24 cellular contexts compared by ENCODE assay signal in genomic region chr1:113223546-113223945, GRCh38.
DNase-seq lines count a peak whose midpoint lies in the region; ATAC-seq, FAIRE-seq and TF ChIP-seq lines count a peak whose summit lies in the region.
"Had no signal": no experiment of that assay in that cellular context is flagged by ENCODE, and none has a peak within 500 bp of the region (broad histone marks: within the 10 kb centered on the region; RNA-seq: fewer than 3 reads in every experiment).

No MANE protein-coding gene starts in this region.

- H3K27ac ChIP-seq in astrocyte (ENCODE audit: low read depth, low read length) = no peak overlapping the region
- peak overlapping the region in 1 of 2 donors; percentile 60 for H3K27ac ChIP-seq in uterus
- H3K27ac ChIP-seq: epithelial cell of prostate, vagina had no signal

- H3K9ac ChIP-seq in astrocyte (ENCODE audit: low read length) = no peak overlapping the region

- H3K4me1 ChIP-seq in astrocyte (ENCODE audit: insufficient read depth, low read length) = peaks cover 5% of the 10 kb centered on the region
- H3K4me1 ChIP-seq in uterus = no peaks in the 10 kb centered on the region
- H3K4me1 ChIP-seq: vagina had no signal

- TF ChIP-seq POLR2A in uterus (IDR thresholded peaks at IDR 0.05) = no peak

- H3K4me3 ChIP-seq in astrocyte (ENCODE audit: insufficient read depth, low read depth, low read length) (no peak overlapping the region), fibroblast of villous mesenchyme (ENCODE audit: low read depth, low read length) (no peak overlapping the region), uterus (no peak overlapping the region)
- H3K4me3 ChIP-seq: HAP-1, vagina had no signal

- H2AFZ ChIP-seq in astrocyte (ENCODE audit: low read depth, low read length) = no peak overlapping the region

- no peak for ATAC-seq in GM19452 (IDR thresholded peaks at IDR 0.05; ENCODE audit: unreplicated experiment)
- ATAC-seq: stimulated activated naive CD8-positive, alpha-beta T cell treated with anti-CD3 and anti-CD28 coated beads, Interleukin-15, Interleukin-2, amounts not matched to agents 100 U/mL and 50 U/mL, for 24 hours had no signal

- DNase-seq in astrocyte (ENCODE audit: low read depth) (peak; percentile 5), fibroblast of villous mesenchyme (ENCODE audit: low read depth) (peak; percentile 69), mesothelial cell of epicardium (ENCODE audit: low spot score in 2 of 2, unreplicated experiment in 2 of 2) (no peak), uterus (peak; percentile 74 to 77), cortex of kidney (lab: John Stamatoyannopoulos, UW) (no peak), NCI-H2029 treated with DMSO at 0.1 percent for 48 hours (lab: John Stamatoyannopoulos, UW) (no peak)
- DNase-seq: activated CD4-positive, alpha-beta memory T cell treated with anti-CD3 and anti-CD28 coated beads for 36 hours; activated naive CD4-positive, alpha-beta T cell treated with anti-CD3 and anti-CD28 coated beads for 36 hours; activated T-cell treated with anti-CD3 and anti-CD28 coated beads, Interleukin-2, amount 50 U/mL, for 24 hours; KG1; midbrain; MV-4-11; NCI-H2081 treated with DMSO at 0.1 percent for 48 hours; NCI-H524; retina; SHP77 treated with DMSO at 0.1 percent for 48 hours; stimulated activated naive CD8-positive, alpha-beta T cell treated with anti-CD3 and anti-CD28 coated beads, Interleukin-15, Interleukin-2, amounts not matched to agents 100 U/mL and 50 U/mL, for 24 hours had no signal

- H3K4me2 ChIP-seq in astrocyte (ENCODE audit: low read length) = no peak overlapping the region

- no peak for FAIRE-seq in astrocyte (lab: Jason Lieb, UNC)
- FAIRE-seq: GM19239, keratinocyte had no signal

- no peak for TF ChIP-seq CTCF in astrocyte (IDR thresholded peaks at IDR 0.05; ENCODE audit: insufficient read depth, low read depth, low read length)
- TF ChIP-seq CTCF in fibroblast of villous mesenchyme (IDR thresholded peaks at IDR 0.05; ENCODE audit: insufficient read depth, low read depth, low read length) = no peak
- TF ChIP-seq CTCF in mesothelial cell of epicardium (IDR thresholded peaks at IDR 0.05; ENCODE audit: unreplicated experiment) = no peak
- no peak for TF ChIP-seq CTCF in uterus (IDR thresholded peaks at IDR 0.05)

- no peaks in the 10 kb centered on the region for H4K20me1 ChIP-seq in astrocyte (ENCODE audit: insufficient read depth, low read length)

- H3K9me3 ChIP-seq in astrocyte (ENCODE audit: insufficient read depth, low read depth, low read length) (no peaks in the 10 kb centered on the region), uterus (no peaks in the 10 kb centered on the region)
- H3K9me3 ChIP-seq: HAP-1, vagina had no signal

- H3K27me3 ChIP-seq in astrocyte (ENCODE audit: insufficient read depth, low read length) (no peaks in the 10 kb centered on the region), uterus (no peaks in the 10 kb centered on the region)
- H3K27me3 ChIP-seq: vagina had no signal

- no peaks in the 10 kb centered on the region for H3K36me3 Mint-ChIP-seq in astrocyte (ENCODE audit: low read depth, unreplicated experiment)
- peaks cover 5% of the 10 kb centered on the region for H3K36me3 Mint-ChIP-seq in mesothelial cell of epicardium
- H3K36me3 Mint-ChIP-seq: activated CD4-positive, alpha-beta memory T cell treated with anti-CD3 and anti-CD28 coated beads for 36 hours had no signal

- H3K9me3 Mint-ChIP-seq in astrocyte (ENCODE audit: unreplicated experiment) (peaks cover 2% of the 10 kb centered on the region), mesothelial cell of epicardium (peaks cover 12% of the 10 kb centered on the region)
- H3K9me3 Mint-ChIP-seq: activated CD4-positive, alpha-beta memory T cell treated with anti-CD3 and anti-CD28 coated beads for 36 hours; activated naive CD4-positive, alpha-beta T cell treated with anti-CD3 and anti-CD28 coated beads for 36 hours; activated T-cell treated with anti-CD3 and anti-CD28 coated beads, Interleukin-2, amount 50 U/mL, for 24 hours had no signal

- H3K4me3 Mint-ChIP-seq in astrocyte (ENCODE audit: unreplicated experiment) (no peak overlapping the region), mesothelial cell of epicardium (no peak overlapping the region)
- H3K4me3 Mint-ChIP-seq: activated CD4-positive, alpha-beta memory T cell treated with anti-CD3 and anti-CD28 coated beads for 36 hours; activated naive CD4-positive, alpha-beta T cell treated with anti-CD3 and anti-CD28 coated beads for 36 hours; activated T-cell treated with anti-CD3 and anti-CD28 coated beads, Interleukin-2, amount 50 U/mL, for 24 hours; B cell had no signal

- H3K36me3 ChIP-seq in astrocyte (ENCODE audit: insufficient read depth, low read length) (no peaks in the 10 kb centered on the region), uterus (no peaks in the 10 kb centered on the region)
- H3K36me3 ChIP-seq: HAP-1, vagina had no signal

- intact Hi-C loops in uterus (cut with DNase I; ENCODE audit: low total_unique reads) = no loop called here

- no peak overlapping the region for H3K27ac Mint-ChIP-seq in astrocyte (ENCODE audit: unreplicated experiment)
- peak overlapping the region; percentile 50 for H3K27ac Mint-ChIP-seq in mesothelial cell of epicardium
- H3K27ac Mint-ChIP-seq: activated CD4-positive, alpha-beta memory T cell treated with anti-CD3 and anti-CD28 coated beads for 36 hours; activated naive CD4-positive, alpha-beta T cell treated with anti-CD3 and anti-CD28 coated beads for 36 hours; activated T-cell treated with anti-CD3 and anti-CD28 coated beads, Interleukin-2, amount 50 U/mL, for 24 hours; B cell had no signal

- H3K79me2 ChIP-seq in astrocyte (ENCODE audit: insufficient read depth, low read length) = no peaks in the 10 kb centered on the region

- peaks cover 4% of the 10 kb centered on the region for H3K27me3 Mint-ChIP-seq in astrocyte (ENCODE audit: low read depth, unreplicated experiment)
- no peaks in the 10 kb centered on the region for H3K27me3 Mint-ChIP-seq in mesothelial cell of epicardium (ENCODE audit: low read depth)

- H3K4me1 Mint-ChIP-seq in astrocyte (ENCODE audit: low read depth, unreplicated experiment) = no peaks in the 10 kb centered on the region
- H3K4me1 Mint-ChIP-seq in mesothelial cell of epicardium = peaks cover 48% of the 10 kb centered on the region
- H3K4me1 Mint-ChIP-seq: B cell had no signal

Comparison
In these comparisons a context has a peak if more than half of its experiments do, and no peak if none do; other contexts are left out.
1. DNase-seq: peak in astrocyte (single experiment), fibroblast of villous mesenchyme (single experiment) and uterus (2 of 2); none in mesothelial cell of epicardium (0 of 2), cortex of kidney (single experiment) and NCI-H2029 treated with DMSO at 0.1 percent for 48 hours (single experiment).